In genomic region chr4:1233641-1234277, GRCh38 we compare ENCODE assay signal across 10 cellular contexts. TPM values are rescaled to one million over a fixed set of nuclear protein-coding genes. Genes with fewer than 3 reads are reported as not detected.
DNase-seq lines count a peak whose midpoint lies in the region; ATAC-seq and TF ChIP-seq lines count a peak whose summit lies in the region.
"Had no signal": no experiment of that assay in that cellular context is flagged by ENCODE, and none has a peak within 500 bp of the region (broad histone marks: within the 10 kb centered on the region; RNA-seq: fewer than 3 reads in every experiment).

No MANE protein-coding gene starts in this region.

- no peaks in the 10 kb centered on the region for H4K20me1 ChIP-seq in PC-3 (ENCODE audit: low read length)

- H3K36me3 ChIP-seq in GM06990 (ENCODE audit: control insufficient read depth, insufficient read depth, low read length) (peaks cover 60% of the 10 kb centered on the region), heart right ventricle (peaks cover 0 to 89% (median 39%) of the 10 kb centered on the region in 9 donors), trophoblast cell (ENCODE audit: control insufficient read depth in 1 of 2, insufficient read depth in 2 of 2, low read length in 2 of 2) (peaks cover 87 to 88% of the 10 kb centered on the region in 2 experiments), PC-3 (ENCODE audit: low read depth, low read length) (peaks cover 4% of the 10 kb centered on the region; the same call in 1 of the 2 replicates)

- H2BK12ac ChIP-seq in trophoblast cell (ENCODE audit: low read length), result no peak overlapping the region

- H2BK5ac ChIP-seq in trophoblast cell (ENCODE audit: low read depth, low read length, poor library complexity), result no peak overlapping the region

- peaks cover 1% of the 10 kb centered on the region for H3K79me2 ChIP-seq in trophoblast cell (ENCODE audit: control insufficient read depth, insufficient read depth, low read length, poor library complexity)
- peaks cover 3% of the 10 kb centered on the region; the same call in 1 of the 2 replicates for H3K79me2 ChIP-seq in PC-3 (ENCODE audit: low read length)

- DNase-seq in GM06990 (ENCODE audit: extremely low read depth, insufficient read length) (no peak), astrocyte of the hippocampus (ENCODE audit: low read depth, low spot score) (peak; percentile 45), heart right ventricle (peak in 1 of 2 donors; percentile 30), trophoblast cell (peak; percentile 50 to 57), PC-3 (no peak)
- no peak for DNase-seq in activated CD8-positive, alpha-beta memory T cell treated with anti-CD3 and anti-CD28 coated beads, Interleukin-2, amount 50 U/mL, for 48 hours
- DNase-seq in stimulated activated CD4-positive, alpha-beta T cell treated with anti-CD3 and anti-CD28 coated beads, Interleukin-15, amount 100 ng/mL, for 24 hours, result no peak
- DNase-seq: DMS 273 treated with DMSO at 0.1 percent for 48 hours, NCI-H1930 had no signal

- H3K9me3 ChIP-seq in heart right ventricle, result no peaks in the 10 kb centered on the region
- peaks cover 8% of the 10 kb centered on the region for H3K9me3 ChIP-seq in trophoblast cell (ENCODE audit: insufficient read depth, low read depth, low read length)
- H3K9me3 ChIP-seq in PC-3 (ENCODE audit: low read length), result no peaks in the 10 kb centered on the region

- H3K9ac ChIP-seq in trophoblast cell (ENCODE audit: low read length) (no peak overlapping the region), PC-3 (ENCODE audit: low read length) (no peak overlapping the region)

- H3K4me3 ChIP-seq in GM06990 (replicated peaks; ENCODE audit: low read depth, low read length), result no peak overlapping the region
- peak overlapping the region in 1 of 10 donors; percentile 17 for H3K4me3 ChIP-seq in heart right ventricle
- H3K4me3 ChIP-seq in trophoblast cell (ENCODE audit: low read depth, low read length), result peak overlapping the region; percentile 23
- H3K4me3 ChIP-seq in PC-3 (ENCODE audit: low read length), result no peak overlapping the region

- BruUV-seq in PC-3 (replicated peaks; lab: Mats Ljungman, UMichigan), result no TSS peak

- 49 to 55% methylated on average over 29 of the region's 29 CpGs for WGBS in heart right ventricle, 2 donors
- no CpG with 5 or more reads among the region's 29 CpGs for WGBS in trophoblast cell (ENCODE audit: extremely low coverage, insufficient coverage, insufficient read length)

- no peak overlapping the region for H2BK120ac ChIP-seq in trophoblast cell (ENCODE audit: insufficient read depth, low read length, poor library complexity)

- no peaks in the 10 kb centered on the region for H3K79me1 ChIP-seq in trophoblast cell (ENCODE audit: low read length)

- TF ChIP-seq CTCF in GM06990 (IDR thresholded peaks at IDR 0.05; ENCODE audit: insufficient read depth, low read length, poor library complexity, severe bottlenecking) (peak; percentile 1), heart right ventricle (IDR thresholded peaks at IDR 0.05) (peak in 7 of 9 donors; percentile 7 to 56 (median 37)), PC-3 (conservative IDR thresholded peaks at IDR 0.05; ENCODE audit: low read depth, low read length) (no peak)

- peak; percentile 30 to 66 (median 54) for ATAC-seq in heart right ventricle
- no peak for ATAC-seq in PC-3
- ATAC-seq in HG02571 (IDR thresholded peaks at IDR 0.05; ENCODE audit: unreplicated experiment), result no peak

- H4K12ac ChIP-seq in trophoblast cell (ENCODE audit: low read depth, low read length), result no peak overlapping the region

- no peak overlapping the region for H4K8ac ChIP-seq in trophoblast cell (ENCODE audit: low read depth, low read length)

- no peaks in the 10 kb centered on the region for H3F3A ChIP-seq in PC-3 (ENCODE audit: low read length, unreplicated experiment)

- peaks cover 15 to 36% (median 23%) of the 10 kb centered on the region in 9 donors for H3K4me1 ChIP-seq in heart right ventricle
- peaks cover 10 to 14% of the 10 kb centered on the region in 2 experiments for H3K4me1 ChIP-seq in trophoblast cell (ENCODE audit: control insufficient read depth in 1 of 2, insufficient read depth in 2 of 2, low read length in 2 of 2)
- H3K4me1 ChIP-seq in PC-3 (ENCODE audit: insufficient read depth, low read length), result no peaks in the 10 kb centered on the region

- H2AFZ ChIP-seq in trophoblast cell (ENCODE audit: insufficient read depth, low read length, poor library complexity), result no peak overlapping the region
- H2AFZ ChIP-seq in PC-3 (ENCODE audit: low read length), result no peak overlapping the region

- H4K91ac ChIP-seq in trophoblast cell (ENCODE audit: low read depth, low read length), result no peak overlapping the region

- no peaks in the 10 kb centered on the region for H3K9me2 ChIP-seq in PC-3 (replicated peaks; ENCODE audit: low read length)

- H3K4ac ChIP-seq in trophoblast cell (ENCODE audit: low read depth, low read length), result no peak overlapping the region

- no peak overlapping the region for H3K23ac ChIP-seq in trophoblast cell (ENCODE audit: low read length)

- H3K4me2 ChIP-seq in trophoblast cell (ENCODE audit: low read length) (no peak overlapping the region), PC-3 (ENCODE audit: low read length) (no peak overlapping the region)

- peak overlapping the region; percentile 3 to 80 (median 68) for H3K27ac ChIP-seq in heart right ventricle
- peak overlapping the region; percentile 33 for H3K27ac ChIP-seq in trophoblast cell (ENCODE audit: low read depth, low read length)
- no peak overlapping the region for H3K27ac ChIP-seq in PC-3 (ENCODE audit: low read length)

- POLR2A ChIA-PET in PC-3 (lab: Charles Lee; ENCODE audit: unreplicated experiment), result no interaction called here

- intact Hi-C loops in heart right ventricle (cut with DNase I), result loop anchor here in 1 of 10 donors (1.0 to 5.0 kb wide), 2 partner anchors 16 to 66 kb away; partner anchors contain the start of gene CTBP1
- intact Hi-C loops in PC-3 (cut with micrococcal nuclease), result no loop called here

- H3K18ac ChIP-seq in trophoblast cell (ENCODE audit: low read length), result peak overlapping the region; percentile 0

- no peak overlapping the region for H2AK5ac ChIP-seq in trophoblast cell (ENCODE audit: low read length)

- no peak overlapping the region for H3K14ac ChIP-seq in trophoblast cell (ENCODE audit: low read length)

- H3K27me3 ChIP-seq in GM06990 (replicated peaks; ENCODE audit: control insufficient read depth, insufficient read depth, low read length), result no peaks in the 10 kb centered on the region
- H3K27me3 ChIP-seq in heart right ventricle, result no peaks in the 10 kb centered on the region
- H3K27me3 ChIP-seq in trophoblast cell (ENCODE audit: insufficient read depth, low read length), result no peaks in the 10 kb centered on the region
- H3K27me3 ChIP-seq in PC-3 (ENCODE audit: low read length), result no peaks in the 10 kb centered on the region

- CTCF ChIA-PET in PC-3 (lab: Charles Lee), result no interaction called here

RNA-seq across cellular contexts. Expression of gene CTBP1, which starts 15.2 kb away (rescaled TPM):
- total RNA-seq in heart right ventricle (100 to 1,000 TPM; 115 to 132 (median 122) TPM), PC-3 (2014; rRNA removed) (223 and 266 TPM in 2 replicates)
- 100 to 1,000 TPM in 1 of 2 donors, 10 to 100 TPM in 1; 98.6 to 105 TPM for polyA plus RNA-seq in heart right ventricle
- polyA plus RNA-seq in trophoblast cell (2013), result 76.4 and 79.7 TPM in 2 replicates

RNA-seq across cellular contexts. Expression of gene MAEA, which starts 55.9 kb away (rescaled TPM):
- 10 to 100 TPM; 39.1 to 72.8 (median 50.3) TPM for total RNA-seq in heart right ventricle
- polyA plus RNA-seq in heart right ventricle, result 10 to 100 TPM; 43.2 to 55.7 TPM
- polyA plus RNA-seq in trophoblast cell (2013), result 58.8 and 59.3 TPM in 2 replicates
- 48.1 and 81.4 TPM in 2 replicates for total RNA-seq in PC-3 (2014; rRNA removed)

Comparison
In these comparisons a context has a peak if more than half of its experiments do, and no peak if none do; other contexts are left out.
1. DNase-seq: peak in astrocyte of the hippocampus (single experiment) and trophoblast cell (2 of 2); none in GM06990 (single experiment), activated CD8-positive, alpha-beta memory T cell treated with anti-CD3 and anti-CD28 coated beads, Interleukin-2, amount 50 U/mL, for 48 hours (single experiment), PC-3 (single experiment) and stimulated activated CD4-positive, alpha-beta T cell treated with anti-CD3 and anti-CD28 coated beads, Interleukin-15, amount 100 ng/mL, for 24 hours (single experiment).
2. ATAC-seq: peak in heart right ventricle (8 of 8); none in PC-3 (single experiment) and HG02571 (single experiment).